In genomic region chr6:52124126-52125121, GRCh38 we compare ENCODE assay signal across 22 cellular contexts. TPM values are rescaled to one million over a fixed set of nuclear protein-coding genes. Genes with fewer than 3 reads are reported as not detected.
"Had no signal": no experiment of that assay in that cellular context is flagged by ENCODE, and none has a peak within 500 bp of the region (broad histone marks: within the 10 kb centered on the region; RNA-seq: fewer than 3 reads in every experiment).

No MANE protein-coding gene starts in this region.

- H3K27me3 Mint-ChIP-seq: brain; dendritic cell treated with granulocyte-macrophage colony-stimulating factor and Interleukin-4, amounts not matched to agents 40 ng/mL and 50 ng/mL, for 4 days had no signal

- DNase-seq: activated B cell treated with CpG ODN at 0.5 μM for 24 hours; activated CD4-positive, alpha-beta T cell treated with anti-CD3 and anti-CD28 coated beads for 48 hours; activated CD8-positive, alpha-beta memory T cell treated with anti-CD3 and anti-CD28 coated beads, Interleukin-2, amount 50 U/mL, for 4 hours; activated CD8-positive, alpha-beta T cell treated with anti-CD3 and anti-CD28 coated beads, Interleukin-2, amount 10 ng/mL, durations not matched to agents 7 days and 5 days; activated gamma-delta T cell; activated T-cell treated with anti-CD3 and anti-CD28 coated beads, Interleukin-2, amount 50 U/mL, for 72 hours; amygdala; cerebellar nuclear complex; effector memory CD8-positive, alpha-beta T cell; gastrocnemius medialis; heart right ventricle; ovary; SW 1271; thyroid gland had no signal

- H3K27ac Mint-ChIP-seq: activated B cell treated with CpG ODN at 0.5 μM for 24 hours; activated CD8-positive, alpha-beta T cell treated with anti-CD3 and anti-CD28 coated beads, Interleukin-2, amount 10 ng/mL, durations not matched to agents 7 days and 5 days; activated naive CD8-positive, alpha-beta T cell; activated T-cell treated with anti-CD3 and anti-CD28 coated beads, Interleukin-2, amount 50 U/mL, for 72 hours; brain; dendritic cell treated with granulocyte-macrophage colony-stimulating factor and Interleukin-4, amounts not matched to agents 40 ng/mL and 50 ng/mL, for 4 days; effector memory CD8-positive, alpha-beta T cell; neural progenitor cell; stimulated activated effector memory CD8-positive, alpha-beta T cell treated with anti-CD3 and anti-CD28 coated beads, Interleukin-12 subunit alpha, Interleukin-12 subunit beta, amount 100 ng/mL, for 72 hours had no signal

- H2AFZ ChIP-seq: neural progenitor cell had no signal

- H3K4me1 ChIP-seq: heart right ventricle, neural progenitor cell, thyroid gland had no signal

- H3K27me3 ChIP-seq: gastrocnemius medialis, heart right ventricle, neural progenitor cell, ovary, thyroid gland had no signal

- H3K4me3 ChIP-seq: gastrocnemius medialis, heart right ventricle, neural progenitor cell, ovary, thyroid gland had no signal

- ATAC-seq: activated CD8-positive, alpha-beta T cell treated with anti-CD3 and anti-CD28 coated beads, Interleukin-2, amount 10 ng/mL, durations not matched to agents 7 days and 5 days; activated T-cell treated with anti-CD3 and anti-CD28 coated beads, Interleukin-2, amount 50 U/mL, for 72 hours; effector memory CD8-positive, alpha-beta T cell; gastrocnemius medialis; heart right ventricle; stimulated activated effector memory CD8-positive, alpha-beta T cell treated with anti-CD3 and anti-CD28 coated beads, Interleukin-12 subunit alpha, Interleukin-12 subunit beta, amount 100 ng/mL, for 72 hours had no signal

- H3K9me3 Mint-ChIP-seq: effector memory CD8-positive, alpha-beta T cell had no signal

- H3K4me3 Mint-ChIP-seq: activated B cell treated with CpG ODN at 0.5 μM for 24 hours; activated CD8-positive, alpha-beta T cell treated with anti-CD3 and anti-CD28 coated beads, Interleukin-2, amount 10 ng/mL, durations not matched to agents 7 days and 5 days; activated naive CD8-positive, alpha-beta T cell; activated T-cell treated with anti-CD3 and anti-CD28 coated beads, Interleukin-2, amount 50 U/mL, for 72 hours; brain; dendritic cell treated with granulocyte-macrophage colony-stimulating factor and Interleukin-4, amounts not matched to agents 40 ng/mL and 50 ng/mL, for 4 days; effector memory CD8-positive, alpha-beta T cell; neural progenitor cell; stimulated activated effector memory CD8-positive, alpha-beta T cell treated with anti-CD3 and anti-CD28 coated beads, Interleukin-12 subunit alpha, Interleukin-12 subunit beta, amount 100 ng/mL, for 72 hours had no signal

- H3K4me2 ChIP-seq: neural progenitor cell had no signal

- H3K36me3 ChIP-seq: gastrocnemius medialis, heart right ventricle, neural progenitor cell, ovary, thyroid gland had no signal

- H3K36me3 Mint-ChIP-seq: brain; neural progenitor cell; stimulated activated effector memory CD8-positive, alpha-beta T cell treated with anti-CD3 and anti-CD28 coated beads, Interleukin-12 subunit alpha, Interleukin-12 subunit beta, amount 100 ng/mL, for 72 hours had no signal

- H3K4me1 Mint-ChIP-seq: activated B cell treated with CpG ODN at 0.5 μM for 24 hours; brain; neural progenitor cell; stimulated activated effector memory CD8-positive, alpha-beta T cell treated with anti-CD3 and anti-CD28 coated beads, Interleukin-12 subunit alpha, Interleukin-12 subunit beta, amount 100 ng/mL, for 72 hours had no signal

- H3K9ac ChIP-seq: neural progenitor cell had no signal

- FAIRE-seq: islet of Langerhans, TTC549 had no signal

- H3K27ac ChIP-seq: gastrocnemius medialis, heart right ventricle, neural progenitor cell, ovary, thyroid gland had no signal

- H3K9me3 ChIP-seq: gastrocnemius medialis, ovary, thyroid gland had no signal

RNA-seq across cellular contexts. Expression of gene PKHD1, which starts 37.0 kb away (rescaled TPM):
- total RNA-seq: activated B cell treated with CpG ODN at 0.5 μM for 24 hours; activated CD8-positive, alpha-beta T cell treated with anti-CD3 and anti-CD28 coated beads, Interleukin-2, amount 10 ng/mL, durations not matched to agents 7 days and 5 days; T-helper 2 cell treated with Interferon-gamma antibody and Interleukin-4, amounts not matched to agents 100 ng/mL and 5 ng/mL, for 36 hours had no signal
